Comparison of ENCODE assay signal across 20 cellular contexts in genomic region chr12:47894652-47895051, GRCh38. TPM values are rescaled to one million over a fixed set of nuclear protein-coding genes. Genes with fewer than 3 reads are reported as not detected.
A peak's percentile ranks its signal among the peaks of the same experiment; 100 is the strongest.
DNase-seq lines count a peak whose midpoint lies in the region; ATAC-seq and TF ChIP-seq lines count a peak whose summit lies in the region.
"Had no signal": no experiment of that assay in that cellular context is flagged by ENCODE, and none has a peak within 500 bp of the region (broad histone marks: within the 10 kb centered on the region; RNA-seq: fewer than 3 reads in every experiment).

No MANE protein-coding gene starts in this region.

- TF ChIP-seq EP300 in sigmoid colon (IDR thresholded peaks at IDR 0.05), result no peak

- H3K4me1 ChIP-seq in KMS-11 (ENCODE audit: low read depth, poor library complexity, severe bottlenecking) (peaks cover 62% of the 10 kb centered on the region), sigmoid colon (no peaks in the 10 kb centered on the region)

- no peaks in the 10 kb centered on the region for H3K9me3 ChIP-seq in sigmoid colon
- H3K9me3 ChIP-seq: MG63 had no signal

- H3K36me3 ChIP-seq in KMS-11 (ENCODE audit: insufficient read depth) (no peaks in the 10 kb centered on the region), sigmoid colon (no peaks in the 10 kb centered on the region)

- peak overlapping the region; percentile 86 for H3K27ac Mint-ChIP-seq in T-helper 1 cell treated with Interleukin-12 subunit alpha and Interleukin-12 subunit beta and Interleukin-4 antibody, amounts not matched to agents 30 μg/mL and 1 μg/mL, for 36 hours
- peak overlapping the region; percentile 85 for H3K27ac Mint-ChIP-seq in activated T-helper 2 cell treated with anti-CD3 and anti-CD28 coated beads, Interferon-gamma antibody, Interleukin-2, Interleukin-4, amounts not matched to agents 10 μg/mL and 5 μg/mL and 100 μg/mL, durations not matched to agents 14 hours and 24 hours and 36 hours

- H3K27ac ChIP-seq in KMS-11 (peak overlapping the region; percentile 83), sigmoid colon (no peak overlapping the region)
- H3K27ac ChIP-seq: HL-60 had no signal

- no peak overlapping the region for H3K4me3 ChIP-seq in KMS-11 (IDR thresholded peaks at IDR 0.05; ENCODE audit: insufficient read depth, low read depth, low read length)
- no peak overlapping the region for H3K4me3 ChIP-seq in sigmoid colon
- H3K4me3 ChIP-seq: MG63 had no signal

- no peaks in the 10 kb centered on the region for H4K20me1 ChIP-seq in KMS-11 (ENCODE audit: insufficient read depth)

- peak overlapping the region; percentile 51 for H3K4me3 Mint-ChIP-seq in T-helper 1 cell treated with Interleukin-12 subunit alpha and Interleukin-12 subunit beta and Interleukin-4 antibody, amounts not matched to agents 30 μg/mL and 1 μg/mL, for 36 hours
- no peak overlapping the region for H3K4me3 Mint-ChIP-seq in activated T-helper 2 cell treated with anti-CD3 and anti-CD28 coated beads, Interferon-gamma antibody, Interleukin-2, Interleukin-4, amounts not matched to agents 10 μg/mL and 5 μg/mL and 100 μg/mL, durations not matched to agents 14 hours and 24 hours and 36 hours (ENCODE audit: low read depth)

- 21 to 75% methylated on average over 6 of the region's 6 CpGs for WGBS in sigmoid colon, 2 donors

- H3K27me3 ChIP-seq in KMS-11 (ENCODE audit: insufficient read depth, low read depth) (no peaks in the 10 kb centered on the region), sigmoid colon (no peaks in the 10 kb centered on the region)
- H3K27me3 ChIP-seq: MG63 had no signal

- peaks cover 69% of the 10 kb centered on the region for H3K36me3 Mint-ChIP-seq in T-helper 1 cell treated with Interleukin-12 subunit alpha and Interleukin-12 subunit beta and Interleukin-4 antibody, amounts not matched to agents 30 μg/mL and 1 μg/mL, for 36 hours (ENCODE audit: low read depth)
- H3K36me3 Mint-ChIP-seq in activated T-helper 2 cell treated with anti-CD3 and anti-CD28 coated beads, Interferon-gamma antibody, Interleukin-2, Interleukin-4, amounts not matched to agents 10 μg/mL and 5 μg/mL and 100 μg/mL, durations not matched to agents 14 hours and 24 hours and 36 hours (ENCODE audit: low read depth), result peaks cover 97% of the 10 kb centered on the region

- H3K4me2 ChIP-seq in KMS-11, result peak overlapping the region; percentile 80

- peaks cover 92% of the 10 kb centered on the region for H3K4me1 Mint-ChIP-seq in T-helper 1 cell treated with Interleukin-12 subunit alpha and Interleukin-12 subunit beta and Interleukin-4 antibody, amounts not matched to agents 30 μg/mL and 1 μg/mL, for 36 hours (ENCODE audit: low read depth)
- H3K4me1 Mint-ChIP-seq in activated T-helper 2 cell treated with anti-CD3 and anti-CD28 coated beads, Interferon-gamma antibody, Interleukin-2, Interleukin-4, amounts not matched to agents 10 μg/mL and 5 μg/mL and 100 μg/mL, durations not matched to agents 14 hours and 24 hours and 36 hours (ENCODE audit: low read depth), result peaks cover 93% of the 10 kb centered on the region

- intact Hi-C loops in activated T-helper 2 cell treated with anti-CD3 and anti-CD28 coated beads, Interferon-gamma antibody, Interleukin-2, Interleukin-4, amounts not matched to agents 10 μg/mL and 5 μg/mL and 100 μg/mL, durations not matched to agents 14 hours and 24 hours and 36 hours (cut with micrococcal nuclease), result loop anchor here (1.0 kb wide), 1 partner anchor 10 kb away; the partner anchor contains the start of gene VDR
- intact Hi-C loops in sigmoid colon (cut with DNase I), result no loop called here

- no peak for ATAC-seq in GM18870 (IDR thresholded peaks at IDR 0.05; ENCODE audit: unreplicated experiment)

- TF ChIP-seq CTCF in KMS-11 (conservative IDR thresholded peaks at IDR 0.05; ENCODE audit: low read depth, low read length), result no peak
- no peak for TF ChIP-seq CTCF in sigmoid colon (IDR thresholded peaks at IDR 0.05)

- H3K27me3 Mint-ChIP-seq in T-helper 1 cell treated with Interleukin-12 subunit alpha and Interleukin-12 subunit beta and Interleukin-4 antibody, amounts not matched to agents 30 μg/mL and 1 μg/mL, for 36 hours (ENCODE audit: low read depth), result no peaks in the 10 kb centered on the region
- H3K27me3 Mint-ChIP-seq in activated T-helper 2 cell treated with anti-CD3 and anti-CD28 coated beads, Interferon-gamma antibody, Interleukin-2, Interleukin-4, amounts not matched to agents 10 μg/mL and 5 μg/mL and 100 μg/mL, durations not matched to agents 14 hours and 24 hours and 36 hours (ENCODE audit: low read depth), result no peaks in the 10 kb centered on the region

- H3K79me2 ChIP-seq in KMS-11 (ENCODE audit: insufficient read depth, low read depth), result peaks cover 20% of the 10 kb centered on the region

- H3K9ac ChIP-seq in KMS-11, result peak overlapping the region; percentile 41; the same call in 1 of the 2 replicates

- DNase-seq in T-helper 1 cell (no peak), sigmoid colon (peak; percentile 21), Kasumi-1 (lab: John Stamatoyannopoulos, UW) (no peak), NCI-H446 (lab: John Stamatoyannopoulos, UW) (no peak)
- no peak for DNase-seq in activated T-helper 2 cell treated with anti-CD3 and anti-CD28 coated beads, Interferon-gamma antibody, Interleukin-2, Interleukin-4, amounts not matched to agents 10 μg/mL and 5 μg/mL and 100 μg/mL, durations not matched to agents 14 hours and 24 hours and 36 hours (ENCODE audit: low spot score)
- DNase-seq: AML-193, DND-41, H7, MG63, NCI-H1092, NCI-H146, NCI-H2029 treated with DMSO at 0.1 percent for 48 hours, NCI-H2171 treated with DMSO at 0.1 percent for 48 hours, NCI-H446 treated with DMSO at 0.1 percent for 48 hours, NCI-H69, SHP77 had no signal

- no peak overlapping the region for H2AFZ ChIP-seq in KMS-11 (ENCODE audit: low read depth)

- TF ChIP-seq POLR2A in sigmoid colon (IDR thresholded peaks at IDR 0.05), result no peak

- H3K9me3 Mint-ChIP-seq in T-helper 1 cell treated with Interleukin-12 subunit alpha and Interleukin-12 subunit beta and Interleukin-4 antibody, amounts not matched to agents 30 μg/mL and 1 μg/mL, for 36 hours, result no peaks in the 10 kb centered on the region
- H3K9me3 Mint-ChIP-seq in activated T-helper 2 cell treated with anti-CD3 and anti-CD28 coated beads, Interferon-gamma antibody, Interleukin-2, Interleukin-4, amounts not matched to agents 10 μg/mL and 5 μg/mL and 100 μg/mL, durations not matched to agents 14 hours and 24 hours and 36 hours, result no peaks in the 10 kb centered on the region

RNA-seq across cellular contexts. Expression of gene VDR, which starts 10.1 kb away (rescaled TPM):
- 312 and 317 TPM in 2 replicates for total RNA-seq in activated T-helper 2 cell treated with anti-CD3 and anti-CD28 coated beads, Interferon-gamma antibody, Interleukin-2, Interleukin-4, amounts not matched to agents 10 μg/mL and 5 μg/mL and 100 μg/mL, durations not matched to agents 14 hours and 24 hours and 36 hours
- total RNA-seq in sigmoid colon, result 1 to 10 TPM in 3 of 4 donors, under 1 TPM in 1; 0.71 to 2.5 (median 1.5) TPM
- 10 to 100 TPM; 36.0 to 69.1 (median 60.5) TPM for polyA plus RNA-seq in sigmoid colon

Comparison
In these comparisons a context has a peak if more than half of its experiments do, and no peak if none do; other contexts are left out.
1. RNA of gene VDR, which starts 10.1 kb away (total RNA-seq): 312 to 317 TPM in activated T-helper 2 cell treated with anti-CD3 and anti-CD28 coated beads, Interferon-gamma antibody, Interleukin-2, Interleukin-4, amounts not matched to agents 10 μg/mL and 5 μg/mL and 100 μg/mL, durations not matched to agents 14 hours and 24 hours and 36 hours; 0.71 to 2.5 TPM in sigmoid colon; every median in the first group is over 10 times any median in the second.